ENCODE assay signal across 23 cellular contexts in genomic region chr22:46799626-46800025, GRCh38.
"Had no signal": no experiment of that assay in that cellular context is flagged by ENCODE, and none has a peak within 500 bp of the region (broad histone marks: within the 10 kb centered on the region; RNA-seq: fewer than 3 reads in every experiment).

No MANE protein-coding gene starts in this region.

- DNase-seq: activated CD4-positive, alpha-beta T cell treated with anti-CD3 and anti-CD28 coated beads for 36 hours; activated CD8-positive, alpha-beta memory T cell treated with anti-CD3 and anti-CD28 coated beads, Interleukin-2, amount 50 U/mL, for 48 hours; activated CD8-positive, alpha-beta T cell treated with anti-CD3 and anti-CD28 coated beads, Interleukin-2, amount 10 ng/mL, durations not matched to agents 7 days and 5 days; activated gamma-delta T cell; activated naive CD4-positive, alpha-beta T cell treated with anti-CD3 and anti-CD28 coated beads, Interleukin-2, amount 10 ng/mL, durations not matched to agents 7 days and 5 days; activated naive CD8-positive, alpha-beta T cell treated with anti-CD3 and anti-CD28 coated beads, Interleukin-2, amount 10 ng/mL, durations not matched to agents 7 days and 5 days; activated T-cell treated with anti-CD3 and anti-CD28 coated beads, Interleukin-2, amount 50 U/mL, for 1 hour; adrenal gland; anterior cingulate cortex; MG63; MV-4-11; NCI-H1092 treated with DMSO at 0.1 percent for 48 hours; NCI-H1417 treated with DMSO at 0.1 percent for 48 hours; NCI-H187; NCI-H2081; NCI-H510A treated with DMSO at 0.1 percent for 48 hours; Right ventricle myocardium superior; SJCRH30; SK-N-SH; T-helper 1 cell had no signal

- H3K9me3 Mint-ChIP-seq: activated naive CD4-positive, alpha-beta T cell treated with anti-CD3 and anti-CD28 coated beads, Interleukin-2, amount 10 ng/mL, durations not matched to agents 7 days and 5 days; activated naive CD8-positive, alpha-beta T cell treated with anti-CD3 and anti-CD28 coated beads, Interleukin-2, amount 10 ng/mL, durations not matched to agents 7 days and 5 days had no signal

- H3K9me3 ChIP-seq: adrenal gland, MG63, Peyer's patch, SJCRH30, SK-N-SH had no signal

- H3K4me3 ChIP-seq: adrenal gland, MG63, Peyer's patch, SJCRH30 had no signal

- H3K27me3 Mint-ChIP-seq: activated CD4-positive, alpha-beta T cell treated with anti-CD3 and anti-CD28 coated beads for 36 hours; activated naive CD4-positive, alpha-beta T cell treated with anti-CD3 and anti-CD28 coated beads, Interleukin-2, amount 10 ng/mL, durations not matched to agents 7 days and 5 days; activated naive CD8-positive, alpha-beta T cell treated with anti-CD3 and anti-CD28 coated beads, Interleukin-2, amount 10 ng/mL, durations not matched to agents 7 days and 5 days had no signal

- H3K4me3 Mint-ChIP-seq: activated CD4-positive, alpha-beta T cell treated with anti-CD3 and anti-CD28 coated beads for 36 hours; activated CD8-positive, alpha-beta T cell treated with anti-CD3 and anti-CD28 coated beads, Interleukin-2, amount 10 ng/mL, durations not matched to agents 7 days and 5 days; activated naive CD4-positive, alpha-beta T cell treated with anti-CD3 and anti-CD28 coated beads, Interleukin-2, amount 10 ng/mL, durations not matched to agents 7 days and 5 days; activated naive CD8-positive, alpha-beta T cell treated with anti-CD3 and anti-CD28 coated beads, Interleukin-2, amount 10 ng/mL, durations not matched to agents 7 days and 5 days had no signal

- H3K27ac Mint-ChIP-seq: activated CD4-positive, alpha-beta T cell treated with anti-CD3 and anti-CD28 coated beads for 36 hours; activated CD8-positive, alpha-beta T cell treated with anti-CD3 and anti-CD28 coated beads, Interleukin-2, amount 10 ng/mL, durations not matched to agents 7 days and 5 days; activated naive CD4-positive, alpha-beta T cell treated with anti-CD3 and anti-CD28 coated beads, Interleukin-2, amount 10 ng/mL, durations not matched to agents 7 days and 5 days; activated naive CD8-positive, alpha-beta T cell treated with anti-CD3 and anti-CD28 coated beads, Interleukin-2, amount 10 ng/mL, durations not matched to agents 7 days and 5 days had no signal

- ATAC-seq: activated CD4-positive, alpha-beta T cell treated with anti-CD3 and anti-CD28 coated beads for 36 hours; activated CD8-positive, alpha-beta T cell treated with anti-CD3 and anti-CD28 coated beads, Interleukin-2, amount 10 ng/mL, durations not matched to agents 7 days and 5 days had no signal

- H3K27me3 ChIP-seq: adrenal gland, MG63, Peyer's patch, SJCRH30 had no signal

- H3K27ac ChIP-seq: RWPE1, SJCRH30, VCaP had no signal
